9 cellular contexts compared by ENCODE assay signal in genomic region chr22:25016311-25016710, GRCh38.
"Had no signal": no experiment of that assay in that cellular context is flagged by ENCODE, and none has a peak within 500 bp of the region (broad histone marks: within the 10 kb centered on the region; RNA-seq: fewer than 3 reads in every experiment).

No MANE protein-coding gene starts in this region.

- H3K27ac ChIP-seq: GM23248, HL-60 had no signal

- DNase-seq: GM23248, GOT3, H7, HFFc6 had no signal

- H3K4me3 Mint-ChIP-seq: HFFc6, IgD-negative memory B cell had no signal

- H3K9me3 Mint-ChIP-seq: IgD-negative memory B cell had no signal

- H3K4me3 ChIP-seq: GM23248, HAP-1 had no signal

- H3K36me3 Mint-ChIP-seq: IgD-negative memory B cell had no signal

- ATAC-seq: HCT116, HepG2 had no signal

- H3K9ac ChIP-seq: GM23248 had no signal

- H3K27ac Mint-ChIP-seq: HFFc6, IgD-negative memory B cell had no signal

- H3K9me3 ChIP-seq: HAP-1 had no signal

- H3K4me1 Mint-ChIP-seq: IgD-negative memory B cell had no signal
